Comparison of ENCODE assay signal across 1 cellular context in the genomic region with DNA sequence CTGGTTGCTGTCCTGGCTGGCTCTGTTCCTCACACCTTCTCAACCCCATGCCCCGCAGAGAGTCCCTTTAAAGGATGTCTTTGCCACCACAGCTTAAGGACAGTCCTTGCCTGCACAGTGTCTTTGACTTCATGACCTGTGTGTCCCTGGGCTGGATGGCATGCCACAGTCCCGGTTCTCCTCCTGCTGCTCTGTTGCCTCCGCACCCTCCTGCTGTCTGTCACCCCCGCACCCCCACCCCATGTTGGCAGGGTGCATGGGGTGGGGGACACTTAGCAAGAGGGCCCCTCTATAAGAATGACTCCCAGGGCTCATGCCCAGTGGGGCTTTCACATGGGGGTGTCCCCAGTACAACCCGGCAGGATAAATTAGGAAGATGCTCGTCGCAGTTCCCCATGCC.
TF ChIP-seq lines count a peak whose summit lies in the region.

No MANE protein-coding gene starts in this region.

TF ChIP-seq in H1, 55 proteins besides CTCF, POLR2A, EP300 and RAD21:
- TF ChIP-seq JUN (IDR thresholded peaks at IDR 0.05; ENCODE audit: low read depth, low read length) (no peak), NANOG (IDR thresholded peaks at IDR 0.05; ENCODE audit: insufficient read depth, low read depth, low read length, poor library complexity, severe bottlenecking) (no peak), TCF12 (IDR thresholded peaks at IDR 0.05; ENCODE audit: low read depth, low read length) (no peak), SRF (IDR thresholded peaks at IDR 0.05; ENCODE audit: low read depth, low read length) (no peak), YY1 (IDR thresholded peaks at IDR 0.05; ENCODE audit: low read depth, low read length) (no peak), TBP (IDR thresholded peaks at IDR 0.05; ENCODE audit: low read depth, low read length) (no peak), BRCA1 (IDR thresholded peaks at IDR 0.05; ENCODE audit: low read depth, low read length) (no peak)
- TF ChIP-seq, protein P1, sequence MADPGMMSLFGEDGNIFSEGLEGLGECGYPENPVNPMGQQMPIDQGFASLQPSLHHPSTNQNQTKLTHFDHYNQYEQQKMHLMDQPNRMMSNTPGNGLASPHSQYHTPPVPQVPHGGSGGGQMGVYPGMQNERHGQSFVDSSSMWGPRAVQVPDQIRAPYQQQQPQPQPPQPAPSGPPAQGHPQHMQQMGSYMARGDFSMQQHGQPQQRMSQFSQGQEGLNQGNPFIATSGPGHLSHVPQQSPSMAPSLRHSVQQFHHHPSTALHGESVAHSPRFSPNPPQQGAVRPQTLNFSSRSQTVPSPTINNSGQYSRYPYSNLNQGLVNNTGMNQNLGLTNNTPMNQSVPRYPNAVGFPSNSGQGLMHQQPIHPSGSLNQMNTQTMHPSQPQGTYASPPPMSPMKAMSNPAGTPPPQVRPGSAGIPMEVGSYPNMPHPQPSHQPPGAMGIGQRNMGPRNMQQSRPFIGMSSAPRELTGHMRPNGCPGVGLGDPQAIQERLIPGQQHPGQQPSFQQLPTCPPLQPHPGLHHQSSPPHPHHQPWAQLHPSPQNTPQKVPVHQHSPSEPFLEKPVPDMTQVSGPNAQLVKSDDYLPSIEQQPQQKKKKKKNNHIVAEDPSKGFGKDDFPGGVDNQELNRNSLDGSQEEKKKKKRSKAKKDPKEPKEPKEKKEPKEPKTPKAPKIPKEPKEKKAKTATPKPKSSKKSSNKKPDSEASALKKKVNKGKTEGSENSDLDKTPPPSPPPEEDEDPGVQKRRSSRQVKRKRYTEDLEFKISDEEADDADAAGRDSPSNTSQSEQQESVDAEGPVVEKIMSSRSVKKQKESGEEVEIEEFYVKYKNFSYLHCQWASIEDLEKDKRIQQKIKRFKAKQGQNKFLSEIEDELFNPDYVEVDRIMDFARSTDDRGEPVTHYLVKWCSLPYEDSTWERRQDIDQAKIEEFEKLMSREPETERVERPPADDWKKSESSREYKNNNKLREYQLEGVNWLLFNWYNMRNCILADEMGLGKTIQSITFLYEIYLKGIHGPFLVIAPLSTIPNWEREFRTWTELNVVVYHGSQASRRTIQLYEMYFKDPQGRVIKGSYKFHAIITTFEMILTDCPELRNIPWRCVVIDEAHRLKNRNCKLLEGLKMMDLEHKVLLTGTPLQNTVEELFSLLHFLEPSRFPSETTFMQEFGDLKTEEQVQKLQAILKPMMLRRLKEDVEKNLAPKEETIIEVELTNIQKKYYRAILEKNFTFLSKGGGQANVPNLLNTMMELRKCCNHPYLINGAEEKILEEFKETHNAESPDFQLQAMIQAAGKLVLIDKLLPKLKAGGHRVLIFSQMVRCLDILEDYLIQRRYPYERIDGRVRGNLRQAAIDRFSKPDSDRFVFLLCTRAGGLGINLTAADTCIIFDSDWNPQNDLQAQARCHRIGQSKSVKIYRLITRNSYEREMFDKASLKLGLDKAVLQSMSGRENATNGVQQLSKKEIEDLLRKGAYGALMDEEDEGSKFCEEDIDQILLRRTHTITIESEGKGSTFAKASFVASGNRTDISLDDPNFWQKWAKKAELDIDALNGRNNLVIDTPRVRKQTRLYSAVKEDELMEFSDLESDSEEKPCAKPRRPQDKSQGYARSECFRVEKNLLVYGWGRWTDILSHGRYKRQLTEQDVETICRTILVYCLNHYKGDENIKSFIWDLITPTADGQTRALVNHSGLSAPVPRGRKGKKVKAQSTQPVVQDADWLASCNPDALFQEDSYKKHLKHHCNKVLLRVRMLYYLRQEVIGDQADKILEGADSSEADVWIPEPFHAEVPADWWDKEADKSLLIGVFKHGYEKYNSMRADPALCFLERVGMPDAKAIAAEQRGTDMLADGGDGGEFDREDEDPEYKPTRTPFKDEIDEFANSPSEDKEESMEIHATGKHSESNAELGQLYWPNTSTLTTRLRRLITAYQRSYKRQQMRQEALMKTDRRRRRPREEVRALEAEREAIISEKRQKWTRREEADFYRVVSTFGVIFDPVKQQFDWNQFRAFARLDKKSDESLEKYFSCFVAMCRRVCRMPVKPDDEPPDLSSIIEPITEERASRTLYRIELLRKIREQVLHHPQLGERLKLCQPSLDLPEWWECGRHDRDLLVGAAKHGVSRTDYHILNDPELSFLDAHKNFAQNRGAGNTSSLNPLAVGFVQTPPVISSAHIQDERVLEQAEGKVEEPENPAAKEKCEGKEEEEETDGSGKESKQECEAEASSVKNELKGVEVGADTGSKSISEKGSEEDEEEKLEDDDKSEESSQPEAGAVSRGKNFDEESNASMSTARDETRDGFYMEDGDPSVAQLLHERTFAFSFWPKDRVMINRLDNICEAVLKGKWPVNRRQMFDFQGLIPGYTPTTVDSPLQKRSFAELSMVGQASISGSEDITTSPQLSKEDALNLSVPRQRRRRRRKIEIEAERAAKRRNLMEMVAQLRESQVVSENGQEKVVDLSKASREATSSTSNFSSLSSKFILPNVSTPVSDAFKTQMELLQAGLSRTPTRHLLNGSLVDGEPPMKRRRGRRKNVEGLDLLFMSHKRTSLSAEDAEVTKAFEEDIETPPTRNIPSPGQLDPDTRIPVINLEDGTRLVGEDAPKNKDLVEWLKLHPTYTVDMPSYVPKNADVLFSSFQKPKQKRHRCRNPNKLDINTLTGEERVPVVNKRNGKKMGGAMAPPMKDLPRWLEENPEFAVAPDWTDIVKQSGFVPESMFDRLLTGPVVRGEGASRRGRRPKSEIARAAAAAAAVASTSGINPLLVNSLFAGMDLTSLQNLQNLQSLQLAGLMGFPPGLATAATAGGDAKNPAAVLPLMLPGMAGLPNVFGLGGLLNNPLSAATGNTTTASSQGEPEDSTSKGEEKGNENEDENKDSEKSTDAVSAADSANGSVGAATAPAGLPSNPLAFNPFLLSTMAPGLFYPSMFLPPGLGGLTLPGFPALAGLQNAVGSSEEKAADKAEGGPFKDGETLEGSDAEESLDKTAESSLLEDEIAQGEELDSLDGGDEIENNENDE (IDR thresholded peaks at IDR 0.05; ENCODE audit: insufficient replicate concordance, low read length), result no peak
